In the genomic region with DNA sequence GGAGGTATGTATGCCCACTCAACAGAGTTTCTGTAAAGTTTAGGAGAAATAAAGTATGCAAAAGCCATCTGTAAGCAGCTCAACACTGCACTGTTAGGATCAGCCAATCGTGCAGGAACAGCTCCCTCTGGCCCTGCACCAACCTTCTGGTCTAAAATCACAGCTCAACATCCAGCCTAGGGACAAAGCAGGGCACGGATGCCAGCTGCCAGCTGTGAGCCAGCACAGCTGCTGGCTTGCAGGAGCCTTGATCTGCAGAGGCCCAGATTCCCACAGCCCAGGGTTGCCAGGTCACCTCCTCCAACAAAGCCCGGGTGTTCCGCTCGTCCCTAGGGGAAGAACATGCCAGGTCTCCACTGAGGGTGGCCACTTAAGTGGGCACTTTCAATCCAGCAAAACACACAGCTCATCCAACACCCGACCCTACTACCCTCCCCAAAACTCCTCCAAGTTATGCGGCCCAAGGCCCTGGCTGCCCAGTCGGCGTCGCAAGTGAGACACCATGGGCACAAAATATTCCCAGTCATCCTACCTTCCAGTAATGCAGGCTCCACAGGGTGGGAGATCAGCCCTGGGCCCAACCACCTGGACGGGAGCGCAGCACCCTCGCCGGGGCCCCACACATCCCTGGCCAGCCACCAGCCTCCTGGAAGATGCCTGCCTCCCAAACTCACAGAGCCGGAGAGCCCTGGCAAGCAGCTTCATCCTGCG, we compare ENCODE assay signal across 11 cellular contexts. TPM values are rescaled to one million over a fixed set of nuclear protein-coding genes. Genes with fewer than 3 reads are reported as not detected.
A peak's percentile ranks its signal among the peaks of the same experiment; 100 is the strongest.
DNase-seq lines count a peak whose midpoint lies in the region; FAIRE-seq and TF ChIP-seq lines count a peak whose summit lies in the region.
"Had no signal": no experiment of that assay in that cellular context is flagged by ENCODE, and none has a peak within 500 bp of the region (broad histone marks: within the 10 kb centered on the region; RNA-seq: fewer than 3 reads in every experiment).

No MANE protein-coding gene starts in this region.

- H3K27me3 Mint-ChIP-seq in progenitor cell of endocrine pancreas = no peaks in the 10 kb centered on the region

- no peak for TF ChIP-seq EP300 in transverse colon (IDR thresholded peaks at IDR 0.05; ENCODE audit: low read depth)

- H3K36me3 ChIP-seq in transverse colon = no peaks in the 10 kb centered on the region
- H3K36me3 ChIP-seq: cardiac muscle cell had no signal

- intact Hi-C loops in dorsolateral prefrontal cortex (cut with DNase I) = no loop called here
- intact Hi-C loops in transverse colon (cut with DNase I; ENCODE audit: low total_unique reads) = no loop called here

- in situ Hi-C loops in transverse colon (cut with MboI; ENCODE audit: low pct_ligation_motif_present in 1 of 4, low pct_unique_long_range_greater_than_20kb in 1 of 4, low sequenced_read_pairs in 3 of 4) = no loop called here

- DNase-seq in NCI-H2029 treated with DMSO at 0.1 percent for 48 hours (lab: John Stamatoyannopoulos, UW) = peak; percentile 3
- DNase-seq in dorsolateral prefrontal cortex = peak; percentile 25 to 93 (median 84)
- peak; percentile 58 for DNase-seq in left kidney (ENCODE audit: low read depth, low spot score)
- DNase-seq in transverse colon = no peak
- DNase-seq in SW480 (ENCODE audit: low spot score) = no peak
- no peak for DNase-seq in progenitor cell of endocrine pancreas (ENCODE audit: low spot score, unreplicated experiment)
- DNase-seq in urothelium cell line (ENCODE audit: low spot score) = no peak
- DNase-seq: NCI-H1436 had no signal

- H3K9me3 ChIP-seq in transverse colon = no peaks in the 10 kb centered on the region

- no peaks in the 10 kb centered on the region for H3K27me3 ChIP-seq in dorsolateral prefrontal cortex
- H3K27me3 ChIP-seq in transverse colon = no peaks in the 10 kb centered on the region
- H3K27me3 ChIP-seq: cardiac muscle cell had no signal

- H3K4me1 Mint-ChIP-seq in progenitor cell of endocrine pancreas (ENCODE audit: low read depth) = peaks cover 2% of the 10 kb centered on the region

- no peak overlapping the region for H3K27ac Mint-ChIP-seq in progenitor cell of endocrine pancreas

- no peak overlapping the region for H3K4me3 Mint-ChIP-seq in progenitor cell of endocrine pancreas (ENCODE audit: low read depth)

- WGBS in transverse colon (ENCODE audit: low coverage in 1 of 2), 2 donors = 84% methylated on average over 16 of the region's 16 CpGs; no CpG with 5 or more reads in 1 of the 2 donors

- peak overlapping the region; percentile 30 to 90 (median 82) for H3K27ac ChIP-seq in dorsolateral prefrontal cortex
- peak overlapping the region; percentile 64 to 74 (median 68) for H3K27ac ChIP-seq in transverse colon
- H3K27ac ChIP-seq: cardiac muscle cell had no signal

- H3K36me3 Mint-ChIP-seq in progenitor cell of endocrine pancreas (ENCODE audit: insufficient read depth) = peaks cover 1% of the 10 kb centered on the region

- peaks cover 0 to 8% (median 4%) of the 10 kb centered on the region in 4 donors for H3K4me1 ChIP-seq in transverse colon

- no peaks in the 10 kb centered on the region for H3K9me3 Mint-ChIP-seq in progenitor cell of endocrine pancreas (ENCODE audit: low read depth)

- peak overlapping the region in 58 of 59 donors; percentile 2 to 61 (median 42) for H3K4me3 ChIP-seq in dorsolateral prefrontal cortex
- H3K4me3 ChIP-seq in transverse colon = no peak overlapping the region
- H3K4me3 ChIP-seq: cardiac muscle cell had no signal

- TF ChIP-seq CTCF in dorsolateral prefrontal cortex (IDR thresholded peaks at IDR 0.05 in 54 of 56, conservative IDR thresholded peaks at IDR 0.05 in 2 of 56; ENCODE audit: low read depth in 1 of 56, partially characterized antibody in 56 of 56) (peak in 8 of 56 donors; percentile 0 to 41 (median 15)), transverse colon (IDR thresholded peaks at IDR 0.05) (no peak), progenitor cell of endocrine pancreas (IDR thresholded peaks at IDR 0.05; ENCODE audit: unreplicated experiment) (no peak)

- no peak for FAIRE-seq in urothelium cell line (lab: Jason Lieb, UNC)
- FAIRE-seq: GM12892, TTC549 had no signal

- no peak for TF ChIP-seq POLR2A in transverse colon (IDR thresholded peaks at IDR 0.05)

RNA-seq across cellular contexts. Expression of a gene that starts 8.4 kb away (rescaled TPM):
- total RNA-seq in dorsolateral prefrontal cortex (100 to 1,000 TPM in 112 of 120 experiments, 10 to 100 TPM in 8; 67.4 to 236 (median 171) TPM), transverse colon (10 to 100 TPM in 3 of 4 donors, 1 to 10 TPM in 1; 5.6 to 55.0 (median 31.0) TPM), progenitor cell of endocrine pancreas (30.2 and 30.3 TPM in 2 replicates)

RNA-seq across cellular contexts. Expression of a gene that starts 34.6 kb away (rescaled TPM):
- under 1 TPM in 4 of 120 experiments, not detected in 116; 0.13 to 0.39 (median 0.26) TPM for total RNA-seq in dorsolateral prefrontal cortex
- total RNA-seq in transverse colon = 10 to 100 TPM; 10.5 to 38.8 (median 25.4) TPM
- total RNA-seq in progenitor cell of endocrine pancreas = 0.07 and 0.12 TPM in 2 replicates
- total RNA-seq: cardiac muscle cell had no signal

RNA-seq across cellular contexts. Expression of a gene that starts 39.5 kb away (rescaled TPM):
- 1 to 10 TPM in 40 of 120 experiments, under 1 TPM in 23, not detected in 57; 0.26 to 5.3 (median 1.2) TPM for total RNA-seq in dorsolateral prefrontal cortex
- total RNA-seq in transverse colon = 100 to 1,000 TPM in 3 of 4 donors, 10 to 100 TPM in 1; 40.2 to 368 (median 157) TPM
- total RNA-seq in progenitor cell of endocrine pancreas = 49.5 and 54.0 TPM in 2 replicates

Comparison
In these comparisons a context has a peak if more than half of its experiments do, and no peak if none do; other contexts are left out.
1. DNase-seq: peak in NCI-H2029 treated with DMSO at 0.1 percent for 48 hours (single experiment), dorsolateral prefrontal cortex (10 of 10) and left kidney (single experiment); none in transverse colon (single experiment), SW480 (single experiment), progenitor cell of endocrine pancreas (single experiment) and urothelium cell line (single experiment).
2. H3K4me3 ChIP-seq: peak in dorsolateral prefrontal cortex (58 of 59); none in transverse colon (0 of 4).
3. RNA of a gene that starts 34.6 kb away (total RNA-seq): 10.5 to 38.8 TPM in transverse colon; 0.07 to 0.12 TPM in progenitor cell of endocrine pancreas and 0.13 to 0.39 TPM in dorsolateral prefrontal cortex; every median in the first group is over 4 times any median in the second.